ENCODE assay signal across 8 cellular contexts in genomic region chr1:35269989-35270289, GRCh38. TPM values are rescaled to one million over a fixed set of nuclear protein-coding genes. Genes with fewer than 3 reads are reported as not detected.
DNase-seq lines count a peak whose midpoint lies in the region; ATAC-seq and TF ChIP-seq lines count a peak whose summit lies in the region.

No MANE protein-coding gene starts in this region.

- H3K27me3 ChIP-seq in hepatocyte (no peaks in the 10 kb centered on the region), spleen (replicated peaks in 1 of 7) (no peaks in the 10 kb centered on the region)

- peak overlapping the region; percentile 84 for H3K4me3 Mint-ChIP-seq in activated CD4-positive, alpha-beta memory T cell treated with anti-CD3 and anti-CD28 coated beads for 36 hours

- ATAC-seq in HG03139 (IDR thresholded peaks at IDR 0.05; ENCODE audit: unreplicated experiment), result no peak
- no peak for ATAC-seq in HG02870 (IDR thresholded peaks at IDR 0.05; ENCODE audit: unreplicated experiment)
- ATAC-seq in HG03025 (IDR thresholded peaks at IDR 0.05; ENCODE audit: low FRiP score, unreplicated experiment), result no peak

- peaks cover 26% of the 10 kb centered on the region for H4K20me1 ChIP-seq in hepatocyte (ENCODE audit: insufficient read depth, poor library complexity, severe bottlenecking)

- H3K4me3 ChIP-seq in HEK293 (ENCODE audit: low read depth, low read length), result peak overlapping the region; percentile 95
- peak overlapping the region; percentile 76 for H3K4me3 ChIP-seq in hepatocyte
- H3K4me3 ChIP-seq in spleen, result peak overlapping the region in 7 of 8 donors; percentile 79 to 95 (median 88)

- POLR2A ChIA-PET in HEK293 (lab: Yijun Ruan, JAX), result interaction anchor here (0.6 to 0.7 kb wide), 2 partner anchors 51 to 77 kb away, joined by 4 read pairs; partner anchors contain the start of gene SFPQ
- POLR2A ChIA-PET in activated CD4-positive, alpha-beta memory T cell treated with anti-CD3 and anti-CD28 coated beads for 36 hours (lab: Charles Lee), result no interaction called here

- no peak for DNase-seq in activated CD4-positive, alpha-beta memory T cell treated with anti-CD3 and anti-CD28 coated beads for 36 hours
- DNase-seq in hepatocyte (ENCODE audit: low spot score) (no peak), spleen (no peak), RKO (ENCODE audit: low spot score) (no peak)

- H3K4me2 ChIP-seq in hepatocyte, result peak overlapping the region; percentile 80

- TF ChIP-seq POLR2A in spleen (IDR thresholded peaks at IDR 0.05), result no peak

- CTCF ChIA-PET in HEK293 (lab: Yijun Ruan, JAX), result interaction anchor here (1.0 kb wide), 1 partner anchor 80 kb away, joined by 3 read pairs; no protein-coding TSS in a partner anchor
- CTCF ChIA-PET in activated CD4-positive, alpha-beta memory T cell treated with anti-CD3 and anti-CD28 coated beads for 36 hours (lab: Charles Lee), result no interaction called here

- H3K9me2 ChIP-seq in hepatocyte (replicated peaks; ENCODE audit: insufficient read depth), result no peaks in the 10 kb centered on the region

- no peaks in the 10 kb centered on the region for H3K36me3 Mint-ChIP-seq in activated CD4-positive, alpha-beta memory T cell treated with anti-CD3 and anti-CD28 coated beads for 36 hours

- H3K4me1 ChIP-seq in HEK293 (ENCODE audit: control insufficient read depth, insufficient read depth, low read length) (no peaks in the 10 kb centered on the region), hepatocyte (ENCODE audit: insufficient read depth) (peaks cover 5% of the 10 kb centered on the region), spleen (peaks cover 4 to 68% (median 29%) of the 10 kb centered on the region in 6 donors)

- H3K27me3 Mint-ChIP-seq in activated CD4-positive, alpha-beta memory T cell treated with anti-CD3 and anti-CD28 coated beads for 36 hours, result no peaks in the 10 kb centered on the region

- peaks cover 62% of the 10 kb centered on the region for H3K79me2 ChIP-seq in hepatocyte

- intact Hi-C loops in activated CD4-positive, alpha-beta memory T cell treated with anti-CD3 and anti-CD28 coated beads for 36 hours (cut with micrococcal nuclease), result loop anchor here (2.0 to 10.0 kb wide), 2 partner anchors 77 to 235 kb away; partner anchors contain the start of genes SFPQ and ZMYM6
- intact Hi-C loops in spleen (cut with DNase I; ENCODE audit: low total_unique reads), result loop anchor here (10.0 kb wide), 1 partner anchor 245 kb away; no protein-coding TSS in a partner anchor

- WGBS in hepatocyte (ENCODE audit: low lambda C conversion rate, missing lambda C conversion rate), result 89% methylated on average over 2 of the region's 2 CpGs
- WGBS in spleen, 5 donors, result 57 to 80% (median 68%) methylated on average over 2 of the region's 2 CpGs

- H3K9me3 Mint-ChIP-seq in activated CD4-positive, alpha-beta memory T cell treated with anti-CD3 and anti-CD28 coated beads for 36 hours, result no peaks in the 10 kb centered on the region

- no peaks in the 10 kb centered on the region for H3K9me3 ChIP-seq in HEK293 (ENCODE audit: control insufficient read depth, insufficient read depth, low read depth, low read length)
- H3K9me3 ChIP-seq in hepatocyte (ENCODE audit: low read depth), result no peaks in the 10 kb centered on the region
- H3K9me3 ChIP-seq in spleen, result no peaks in the 10 kb centered on the region

- peaks cover 31% of the 10 kb centered on the region for H3K4me1 Mint-ChIP-seq in activated CD4-positive, alpha-beta memory T cell treated with anti-CD3 and anti-CD28 coated beads for 36 hours (ENCODE audit: low read depth)

- H3K36me3 ChIP-seq in HEK293 (ENCODE audit: control insufficient read depth in 2 of 2, insufficient read depth in 1 of 2, low read length in 2 of 2) (peaks cover 0 to 27% of the 10 kb centered on the region in 2 experiments; a peak in 2 of 3 replicates), hepatocyte (replicated peaks; ENCODE audit: insufficient read depth, low read depth) (no peaks in the 10 kb centered on the region), spleen (peaks cover 0 to 7% (median 0%) of the 10 kb centered on the region in 6 donors)

- no peak overlapping the region for H2AFZ ChIP-seq in hepatocyte

- H3K27ac Mint-ChIP-seq in activated CD4-positive, alpha-beta memory T cell treated with anti-CD3 and anti-CD28 coated beads for 36 hours, result no peak overlapping the region

- H3K27ac ChIP-seq in HEK293 (ENCODE audit: extremely low read depth, low read depth, low read length) (no peak overlapping the region), hepatocyte (no peak overlapping the region), spleen (peak overlapping the region in 5 of 8 donors; percentile 91 to 96 (median 95))

- TF ChIP-seq CTCF in HEK293 (tag by site-specific recombination; IDR thresholded peaks at IDR 0.05) (no peak), hepatocyte (IDR thresholded peaks at IDR 0.05; ENCODE audit: poor library complexity) (no peak), spleen (IDR thresholded peaks at IDR 0.05 in 8 of 11, conservative IDR thresholded peaks at IDR 0.05 in 3 of 11) (no peak)

TF ChIP-seq in HEK293, 187 proteins besides CTCF, POLR2A, EP300 and RAD21:
- no peak for TF ChIP-seq SCRT1 (tag by site-specific recombination; IDR thresholded peaks at IDR 0.05; ENCODE audit: borderline replicate concordance)
- TF ChIP-seq ZNF311 (tag by site-specific recombination; IDR thresholded peaks at IDR 0.05; ENCODE audit: borderline replicate concordance), result no peak
- TF ChIP-seq ZNF747 (tag by site-specific recombination; IDR thresholded peaks at IDR 0.05), result no peak
- TF ChIP-seq ZNF23 (tag by site-specific recombination; IDR thresholded peaks at IDR 0.05; ENCODE audit: borderline replicate concordance), result no peak
- no peak for TF ChIP-seq KLF10 (tag by site-specific recombination; IDR thresholded peaks at IDR 0.05)
- TF ChIP-seq ZNF837 (tag by site-specific recombination; IDR thresholded peaks at IDR 0.05), result no peak
- TF ChIP-seq ZNF76 (tag by site-specific recombination; IDR thresholded peaks at IDR 0.05; ENCODE audit: borderline replicate concordance, low read depth), result no peak
- TF ChIP-seq ZNF473 (tag by site-specific recombination; IDR thresholded peaks at IDR 0.05), result no peak
- TF ChIP-seq ATF2 (tag by site-specific recombination; IDR thresholded peaks at IDR 0.05; ENCODE audit: low read depth), result no peak

RNA-seq across cellular contexts. Expression of gene ZMYM4, which starts 1.4 kb away (rescaled TPM):
- 10 to 100 TPM; 27.2 to 27.4 TPM for total RNA-seq in activated CD4-positive, alpha-beta memory T cell treated with anti-CD3 and anti-CD28 coated beads for 36 hours
- total RNA-seq in hepatocyte (35.5 and 43.4 TPM in 2 replicates), spleen (10 to 100 TPM; 31.2 to 70.2 (median 49.7) TPM)
- polyA plus RNA-seq in hepatocyte (17.6 and 24.5 TPM in 2 replicates), spleen (10 to 100 TPM in 2 of 3 donors, 1 to 10 TPM in 1; 9.0 to 10.8 (median 10.7) TPM)

Comparison
In these comparisons a context has a peak if more than half of its experiments do, and no peak if none do; other contexts are left out.
1. H3K27ac ChIP-seq: peak in spleen (5 of 8); none in HEK293 (single experiment) and hepatocyte (single experiment).
2. Peak in every context shown above with its lines, with median percentiles within 50 percentile points of each other: H3K4me3 ChIP-seq.